ENCODE assay signal across 15 cellular contexts in genomic region chr12:76311796-76312195, GRCh38. TPM values are rescaled to one million over a fixed set of nuclear protein-coding genes. Genes with fewer than 3 reads are reported as not detected.
DNase-seq lines count a peak whose midpoint lies in the region; ATAC-seq and TF ChIP-seq lines count a peak whose summit lies in the region.
"Had no signal": no experiment of that assay in that cellular context is flagged by ENCODE, and none has a peak within 500 bp of the region (broad histone marks: within the 10 kb centered on the region; RNA-seq: fewer than 3 reads in every experiment).

No MANE protein-coding gene starts in this region.

- in situ Hi-C loops in ACHN (cut with HindIII; ENCODE audit: low pct_ligation_motif_present, low pct_unique_long_range_greater_than_20kb, low sequenced_read_pairs): no loop called here

- peaks cover 3% of the 10 kb centered on the region for H3K4me1 ChIP-seq in foreskin keratinocyte
- H3K4me1 ChIP-seq: tibial nerve had no signal

- no peaks in the 10 kb centered on the region for H3K27me3 ChIP-seq in foreskin keratinocyte
- H3K27me3 ChIP-seq: ovary had no signal

- ATAC-seq in esophagus mucosa (no peak), foreskin keratinocyte (no peak)
- ATAC-seq: stimulated activated effector memory CD8-positive, alpha-beta T cell treated with anti-CD3 and anti-CD28 coated beads, Interleukin-12 subunit alpha, Interleukin-12 subunit beta, amount 100 ng/mL, for 72 hours had no signal

- DNase-seq in ACHN (peak; percentile 20), HT1080 (ENCODE audit: low read depth) (peak; percentile 21), cardiac fibroblast (ENCODE audit: low read depth in 2 of 2) (peak; percentile 52 to 73), kidney tubule cell (ENCODE audit: low spot score) (peak; percentile 76), T-helper 9 cell (no peak), anterior cingulate cortex (lab: John Stamatoyannopoulos, UW) (no peak), foreskin keratinocyte (no peak)
- DNase-seq: activated CD4-positive, alpha-beta T cell treated with anti-CD3 and anti-CD28 coated beads, Interleukin-2, amount 50 U/mL, for 1 hour; NCI-H1417; ovary had no signal

- TF ChIP-seq CTCF in cardiac fibroblast (IDR thresholded peaks at IDR 0.05; ENCODE audit: low read depth, low read length) (no peak), foreskin keratinocyte (conservative IDR thresholded peaks at IDR 0.05) (no peak)

- no peak overlapping the region for H3K4me3 ChIP-seq in cardiac fibroblast (replicated peaks in 1 of 2; ENCODE audit: low read depth in 2 of 2, low read length in 2 of 2)
- H3K4me3 ChIP-seq: ovary, skin epidermis, tibial nerve had no signal

- no peak overlapping the region for H3K27ac ChIP-seq in foreskin keratinocyte
- H3K27ac ChIP-seq: KMS-11, ovary, skin epidermis, tibial nerve had no signal

RNA-seq across cellular contexts. Expression of gene BBS10, which starts 36.4 kb away (rescaled TPM):
- 9.4 and 11.5 TPM in 2 replicates for total RNA-seq in HT1080 (2014; rRNA removed; shearing (Covaris generic))
- polyA plus RNA-seq in HT1080 (2015; cell fraction: cytosol; rRNA removed): 17.2 and 20.5 TPM in 2 replicates
- 33.3 and 38.8 TPM in 2 replicates for polyA plus RNA-seq in HT1080 (2015; cell fraction: nucleus; rRNA removed)
- total RNA-seq in esophagus mucosa (4.4 TPM), foreskin keratinocyte (5.3 and 6.9 TPM in 2 replicates)
- polyA plus RNA-seq in foreskin keratinocyte: 1.7 and 2.6 TPM in 2 replicates

Comparison
In these comparisons a context has a peak if more than half of its experiments do, and no peak if none do; other contexts are left out.
1. DNase-seq: peak in ACHN (single experiment), HT1080 (single experiment), cardiac fibroblast (2 of 2) and kidney tubule cell (single experiment); none in T-helper 9 cell (single experiment), anterior cingulate cortex (0 of 58) and foreskin keratinocyte (0 of 2).